In the genomic region with DNA sequence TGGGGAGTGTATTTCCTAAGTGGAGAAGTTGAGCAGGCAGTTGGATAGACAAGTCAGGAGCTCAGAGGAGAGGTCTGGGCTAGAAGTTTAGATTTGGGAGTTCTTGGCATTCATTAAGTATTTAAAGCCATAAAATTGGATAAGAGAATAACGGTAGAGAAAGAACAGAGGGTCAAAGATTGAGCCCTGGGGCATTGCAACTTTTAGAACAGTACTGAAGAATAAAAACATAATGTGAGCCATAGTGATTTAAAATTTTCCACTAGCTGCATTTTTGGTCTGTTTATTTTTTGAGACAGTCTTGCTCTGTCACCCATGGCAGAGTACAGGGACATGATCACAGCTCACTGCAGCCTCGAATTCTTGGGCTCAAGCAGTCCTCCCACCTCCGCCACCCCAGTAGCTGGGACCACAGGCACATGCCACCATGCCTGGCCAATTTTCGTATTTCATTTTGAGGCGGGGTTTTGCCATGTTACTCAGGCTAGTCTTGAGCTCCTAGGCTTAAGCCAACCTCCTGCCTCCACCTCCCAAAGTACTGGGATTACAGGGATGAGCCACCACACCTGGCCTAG, we compare ENCODE assay signal across 22 cellular contexts.
"Had no signal": no experiment of that assay in that cellular context is flagged by ENCODE, and none has a peak within 500 bp of the region (broad histone marks: within the 10 kb centered on the region; RNA-seq: fewer than 3 reads in every experiment).

No MANE protein-coding gene starts in this region.

- H3K4me3 ChIP-seq: lower lobe of right lung, sigmoid colon, smooth muscle cell, upper lobe of left lung had no signal

- H3K36me3 Mint-ChIP-seq: activated naive CD4-positive, alpha-beta T cell treated with anti-CD3 and anti-CD28 coated beads, Interleukin-2, amount 10 ng/mL, durations not matched to agents 7 days and 5 days; naive thymus-derived CD8-positive, alpha-beta T cell; stimulated activated naive B cell treated with anti-CD40 and anti-IgM and Interleukin-4, amounts not matched to agents 10 μg/mL and 1 μg/mL and 100 μg/mL, for 72 hours; T-cell had no signal

- H3K9me3 ChIP-seq: lower lobe of right lung, sigmoid colon, upper lobe of left lung had no signal

- H3K27ac ChIP-seq: lower lobe of right lung, sigmoid colon, VCaP had no signal

- H3K27me3 ChIP-seq: sigmoid colon, upper lobe of left lung had no signal

- ATAC-seq: activated CD4-positive, CD25-positive, alpha-beta regulatory T cell treated with anti-CD3 and anti-CD28 coated beads, Interleukin-2, amount 50 U/mL, for 24 hours; lower lobe of right lung; naive thymus-derived CD8-positive, alpha-beta T cell; SK-N-SH treated with all-trans-retinoic acid at 6 μM for 48 hours; stimulated activated naive B cell treated with anti-CD40 and anti-IgM and Interleukin-4, amounts not matched to agents 10 μg/mL and 1 μg/mL and 100 μg/mL, for 72 hours; T-cell had no signal

- H3K9me3 Mint-ChIP-seq: activated CD4-positive, alpha-beta memory T cell treated with anti-CD3 and anti-CD28 coated beads, Interleukin-2, amount 10 ng/mL, durations not matched to agents 7 days and 5 days; activated CD4-positive, alpha-beta T cell treated with anti-CD3 and anti-CD28 coated beads, Interleukin-2, amount 10 ng/mL, durations not matched to agents 24 days and 14 days; activated naive CD4-positive, alpha-beta T cell treated with anti-CD3 and anti-CD28 coated beads, Interleukin-2, amount 10 ng/mL, durations not matched to agents 7 days and 5 days; naive thymus-derived CD8-positive, alpha-beta T cell; stimulated activated naive B cell treated with anti-CD40 and anti-IgM and Interleukin-4, amounts not matched to agents 10 μg/mL and 1 μg/mL and 100 μg/mL, for 72 hours; T-cell; T-helper 2 cell treated with Interferon-gamma antibody and Interleukin-4, amounts not matched to agents 5 μg/mL and 100 μg/mL, for 36 hours had no signal

- H3K36me3 ChIP-seq: lower lobe of right lung, sigmoid colon, upper lobe of left lung had no signal

- H3K4me1 Mint-ChIP-seq: activated CD4-positive, alpha-beta T cell treated with anti-CD3 and anti-CD28 coated beads, Interleukin-2, amount 10 ng/mL, durations not matched to agents 24 days and 14 days; activated naive CD4-positive, alpha-beta T cell treated with anti-CD3 and anti-CD28 coated beads, Interleukin-2, amount 10 ng/mL, durations not matched to agents 7 days and 5 days; stimulated activated naive B cell treated with anti-CD40 and anti-IgM and Interleukin-4, amounts not matched to agents 10 μg/mL and 1 μg/mL and 100 μg/mL, for 72 hours had no signal

- DNase-seq: activated CD4-positive, alpha-beta memory T cell treated with anti-CD3 and anti-CD28 coated beads, Interleukin-2, amount 10 ng/mL, durations not matched to agents 7 days and 5 days; activated CD4-positive, alpha-beta T cell treated with anti-CD3 and anti-CD28 coated beads, Interleukin-2, amount 10 ng/mL, durations not matched to agents 24 days and 14 days; activated effector memory CD4-positive, alpha-beta T cell treated with anti-CD3 and anti-CD28 coated beads, Interleukin-2, amount 50 U/mL, for 16 hours; activated naive CD4-positive, alpha-beta T cell treated with anti-CD3 and anti-CD28 coated beads, Interleukin-2, amount 10 ng/mL, durations not matched to agents 7 days and 5 days; activated T-cell treated with anti-CD3 and anti-CD28 coated beads for 4 hours; dermis blood vessel endothelial cell; effector CD8-positive, alpha-beta T cell; hippocampal formation; lower lobe of right lung; naive thymus-derived CD8-positive, alpha-beta T cell; sigmoid colon; stimulated activated CD4-positive, alpha-beta T cell treated with anti-CD3 and anti-CD28 coated beads, Interleukin-15, amount 100 ng/mL, for 24 hours; stimulated activated CD4-positive, alpha-beta T cell treated with anti-CD3 and anti-CD28 coated beads, Interleukin-2, amount 100 ng/mL, for 48 hours; stimulated activated CD8-positive, alpha-beta memory T cell treated with anti-CD3 and anti-CD28 coated beads, Interleukin-4, amount 100 ng/mL, for 48 hours; stimulated activated naive B cell treated with anti-CD40 and anti-IgM and Interleukin-4, amounts not matched to agents 10 μg/mL and 1 μg/mL and 100 μg/mL, for 72 hours; T-cell; upper lobe of left lung had no signal

- H3K27ac Mint-ChIP-seq: activated CD4-positive, alpha-beta memory T cell treated with anti-CD3 and anti-CD28 coated beads, Interleukin-2, amount 10 ng/mL, durations not matched to agents 7 days and 5 days; activated CD4-positive, alpha-beta T cell treated with anti-CD3 and anti-CD28 coated beads, Interleukin-2, amount 10 ng/mL, durations not matched to agents 24 days and 14 days; activated naive CD4-positive, alpha-beta T cell treated with anti-CD3 and anti-CD28 coated beads, Interleukin-2, amount 10 ng/mL, durations not matched to agents 7 days and 5 days; naive thymus-derived CD8-positive, alpha-beta T cell; stimulated activated naive B cell treated with anti-CD40 and anti-IgM and Interleukin-4, amounts not matched to agents 10 μg/mL and 1 μg/mL and 100 μg/mL, for 72 hours; T-cell; T-helper 2 cell treated with Interferon-gamma antibody and Interleukin-4, amounts not matched to agents 5 μg/mL and 100 μg/mL, for 36 hours had no signal

- H3K4me1 ChIP-seq: lower lobe of right lung, sigmoid colon, upper lobe of left lung had no signal

- H3K4me3 Mint-ChIP-seq: activated CD4-positive, alpha-beta memory T cell treated with anti-CD3 and anti-CD28 coated beads, Interleukin-2, amount 10 ng/mL, durations not matched to agents 7 days and 5 days; activated CD4-positive, alpha-beta T cell treated with anti-CD3 and anti-CD28 coated beads, Interleukin-2, amount 10 ng/mL, durations not matched to agents 24 days and 14 days; activated naive CD4-positive, alpha-beta T cell treated with anti-CD3 and anti-CD28 coated beads, Interleukin-2, amount 10 ng/mL, durations not matched to agents 7 days and 5 days; naive thymus-derived CD8-positive, alpha-beta T cell; stimulated activated naive B cell treated with anti-CD40 and anti-IgM and Interleukin-4, amounts not matched to agents 10 μg/mL and 1 μg/mL and 100 μg/mL, for 72 hours; T-cell; T-helper 2 cell treated with Interferon-gamma antibody and Interleukin-4, amounts not matched to agents 5 μg/mL and 100 μg/mL, for 36 hours had no signal
